Comparison of ENCODE assay signal across 1 cellular context in the genomic region with DNA sequence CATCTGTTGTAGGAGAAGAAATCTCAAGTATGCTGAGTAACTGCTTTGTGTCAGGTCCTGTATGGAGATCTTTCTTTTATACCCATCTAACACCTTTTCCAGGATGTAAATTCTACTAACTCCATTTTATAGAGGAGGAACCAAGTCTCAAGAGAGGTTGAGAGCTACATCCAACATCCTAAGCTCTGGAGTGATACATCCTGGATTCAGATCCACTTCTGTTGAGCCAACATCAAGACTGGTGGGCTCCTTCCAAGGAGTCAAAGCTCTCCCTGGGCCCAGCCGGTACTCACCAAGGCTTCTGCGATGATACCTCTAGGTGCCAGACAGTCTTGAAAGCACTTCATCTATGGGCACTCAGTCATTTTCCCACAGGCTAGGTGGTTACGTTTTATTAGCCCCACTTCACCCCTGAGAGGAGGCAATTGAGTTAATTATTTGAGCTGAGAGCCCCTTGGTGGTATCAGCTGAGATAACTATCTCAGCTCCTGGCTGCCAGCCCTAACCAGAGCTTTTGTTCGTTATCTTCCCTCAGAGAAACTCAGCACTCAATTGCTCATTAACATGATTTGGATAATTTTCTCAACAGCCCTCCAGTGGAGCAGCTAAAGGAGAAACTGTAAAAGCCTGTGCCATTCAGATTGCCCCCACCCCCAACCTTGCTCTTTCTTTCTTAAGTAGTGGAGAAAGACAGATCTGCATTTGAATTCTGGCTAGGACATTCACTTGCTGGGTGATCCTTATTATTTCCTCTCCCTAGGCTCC.
TF ChIP-seq lines count a peak whose summit lies in the region.

No MANE protein-coding gene starts in this region.

TF ChIP-seq in HEK293, 187 proteins besides CTCF, POLR2A, EP300 and RAD21 (continued from another document and continues in another):
- TF ChIP-seq SCRT1 (tag by site-specific recombination; IDR thresholded peaks at IDR 0.05; ENCODE audit: borderline replicate concordance) (0 out of 2 replicates have a peak, but pooled peaks have one; percentile 56), ZSCAN30 (tag by site-specific recombination; IDR thresholded peaks at IDR 0.05) (peak; percentile 91), HOXD13 (CRISPR knock-in tag; IDR thresholded peaks at IDR 0.05; ENCODE audit: borderline replicate concordance) (peak; percentile 74), TRIM28 (IDR thresholded peaks at IDR 0.05; ENCODE audit: borderline replicate concordance, low read length) (peak; percentile 88), ZNF354C (tag by site-specific recombination; IDR thresholded peaks at IDR 0.05; ENCODE audit: borderline replicate concordance, low read depth) (no peak), ZBTB1 (tag by site-specific recombination; IDR thresholded peaks at IDR 0.05) (no peak), REPIN1 (tag by site-specific recombination; IDR thresholded peaks at IDR 0.05; ENCODE audit: low read depth) (peak; percentile 37; the same call in 1 of the 2 replicates), ZBTB48 (tag by site-specific recombination; IDR thresholded peaks at IDR 0.05) (peak; percentile 73), GFI1B (tag by site-specific recombination; IDR thresholded peaks at IDR 0.05) (peak; percentile 83), ZFP3 (tag by site-specific recombination; IDR thresholded peaks at IDR 0.05; ENCODE audit: low read depth) (no peak), ZNF366 (tag by site-specific recombination; conservative IDR thresholded peaks at IDR 0.05) (peak; percentile 34), BCL11A (tag by site-specific recombination; IDR thresholded peaks at IDR 0.05; ENCODE audit: low read depth) (peak; percentile 88), ZNF404 (tag by site-specific recombination; IDR thresholded peaks at IDR 0.05) (no peak), ZNF23 (tag by site-specific recombination; IDR thresholded peaks at IDR 0.05; ENCODE audit: borderline replicate concordance) (no peak), ZFP69B (tag by site-specific recombination; IDR thresholded peaks at IDR 0.05) (peak; percentile 69), ZNF560 (tag by site-specific recombination; IDR thresholded peaks at IDR 0.05; ENCODE audit: borderline replicate concordance) (no peak), ZNF114 (tag by site-specific recombination; IDR thresholded peaks at IDR 0.05) (no peak), ZNF768 (tag by site-specific recombination; IDR thresholded peaks at IDR 0.05) (no peak), ZNF791 (tag by site-specific recombination; IDR thresholded peaks at IDR 0.05) (no peak), ZNF544 (tag by site-specific recombination; IDR thresholded peaks at IDR 0.05) (no peak), ZNF433 (tag by site-specific recombination; IDR thresholded peaks at IDR 0.05; ENCODE audit: low read depth) (no peak), ZNF416 (tag by site-specific recombination; IDR thresholded peaks at IDR 0.05) (no peak), ZNF211 (tag by site-specific recombination; IDR thresholded peaks at IDR 0.05; ENCODE audit: low read depth) (no peak), OSR2 (tag by site-specific recombination; IDR thresholded peaks at IDR 0.05) (peak; percentile 100), ZFP37 (tag by site-specific recombination; IDR thresholded peaks at IDR 0.05) (no peak), ZNF529 (tag by site-specific recombination; IDR thresholded peaks at IDR 0.05; ENCODE audit: insufficient replicate concordance) (no peak), YY1 (tag by site-specific recombination; IDR thresholded peaks at IDR 0.05) (no peak), ZNF302 (tag by site-specific recombination; IDR thresholded peaks at IDR 0.05; ENCODE audit: low read depth) (no peak), ZNF549 (tag by site-specific recombination; IDR thresholded peaks at IDR 0.05) (no peak), ZNF624 (tag by site-specific recombination; IDR thresholded peaks at IDR 0.05) (no peak), KLF1 (tag by site-specific recombination; IDR thresholded peaks at IDR 0.05) (no peak), ZNF341 (tag by site-specific recombination; IDR thresholded peaks at IDR 0.05; ENCODE audit: low read depth) (peak; percentile 91), ZFP41 (tag by site-specific recombination; IDR thresholded peaks at IDR 0.05; ENCODE audit: borderline replicate concordance) (no peak), ZNF175 (tag by site-specific recombination; IDR thresholded peaks at IDR 0.05) (no peak), ZBTB20 (tag by site-specific recombination; IDR thresholded peaks at IDR 0.05) (peak; percentile 63), ZNF133 (tag by site-specific recombination; IDR thresholded peaks at IDR 0.05) (no peak), ZNF48 (tag by site-specific recombination; IDR thresholded peaks at IDR 0.05) (no peak), ZNF223 (tag by site-specific recombination; IDR thresholded peaks at IDR 0.05) (no peak), ZNF10 (tag by site-specific recombination; IDR thresholded peaks at IDR 0.05) (peak; percentile 80), SCRT2 (tag by site-specific recombination; IDR thresholded peaks at IDR 0.05) (no peak), ZNF621 (tag by site-specific recombination; IDR thresholded peaks at IDR 0.05) (no peak), MYNN (tag by site-specific recombination; IDR thresholded peaks at IDR 0.05; ENCODE audit: borderline replicate concordance) (no peak), ZNF169 (tag by site-specific recombination; IDR thresholded peaks at IDR 0.05) (no peak), ZNF274 (IDR thresholded peaks at IDR 0.05; ENCODE audit: low read length) (no peak), ZNF274 (tag by site-specific recombination; IDR thresholded peaks at IDR 0.05; ENCODE audit: borderline replicate concordance) (no peak), ZNF138 (tag by site-specific recombination; IDR thresholded peaks at IDR 0.05; ENCODE audit: borderline replicate concordance) (no peak), ZNF600 (tag by site-specific recombination; IDR thresholded peaks at IDR 0.05) (0 out of 2 replicates have a peak, but pooled peaks have one; percentile 35)
- TF ChIP-seq, protein P1, sequence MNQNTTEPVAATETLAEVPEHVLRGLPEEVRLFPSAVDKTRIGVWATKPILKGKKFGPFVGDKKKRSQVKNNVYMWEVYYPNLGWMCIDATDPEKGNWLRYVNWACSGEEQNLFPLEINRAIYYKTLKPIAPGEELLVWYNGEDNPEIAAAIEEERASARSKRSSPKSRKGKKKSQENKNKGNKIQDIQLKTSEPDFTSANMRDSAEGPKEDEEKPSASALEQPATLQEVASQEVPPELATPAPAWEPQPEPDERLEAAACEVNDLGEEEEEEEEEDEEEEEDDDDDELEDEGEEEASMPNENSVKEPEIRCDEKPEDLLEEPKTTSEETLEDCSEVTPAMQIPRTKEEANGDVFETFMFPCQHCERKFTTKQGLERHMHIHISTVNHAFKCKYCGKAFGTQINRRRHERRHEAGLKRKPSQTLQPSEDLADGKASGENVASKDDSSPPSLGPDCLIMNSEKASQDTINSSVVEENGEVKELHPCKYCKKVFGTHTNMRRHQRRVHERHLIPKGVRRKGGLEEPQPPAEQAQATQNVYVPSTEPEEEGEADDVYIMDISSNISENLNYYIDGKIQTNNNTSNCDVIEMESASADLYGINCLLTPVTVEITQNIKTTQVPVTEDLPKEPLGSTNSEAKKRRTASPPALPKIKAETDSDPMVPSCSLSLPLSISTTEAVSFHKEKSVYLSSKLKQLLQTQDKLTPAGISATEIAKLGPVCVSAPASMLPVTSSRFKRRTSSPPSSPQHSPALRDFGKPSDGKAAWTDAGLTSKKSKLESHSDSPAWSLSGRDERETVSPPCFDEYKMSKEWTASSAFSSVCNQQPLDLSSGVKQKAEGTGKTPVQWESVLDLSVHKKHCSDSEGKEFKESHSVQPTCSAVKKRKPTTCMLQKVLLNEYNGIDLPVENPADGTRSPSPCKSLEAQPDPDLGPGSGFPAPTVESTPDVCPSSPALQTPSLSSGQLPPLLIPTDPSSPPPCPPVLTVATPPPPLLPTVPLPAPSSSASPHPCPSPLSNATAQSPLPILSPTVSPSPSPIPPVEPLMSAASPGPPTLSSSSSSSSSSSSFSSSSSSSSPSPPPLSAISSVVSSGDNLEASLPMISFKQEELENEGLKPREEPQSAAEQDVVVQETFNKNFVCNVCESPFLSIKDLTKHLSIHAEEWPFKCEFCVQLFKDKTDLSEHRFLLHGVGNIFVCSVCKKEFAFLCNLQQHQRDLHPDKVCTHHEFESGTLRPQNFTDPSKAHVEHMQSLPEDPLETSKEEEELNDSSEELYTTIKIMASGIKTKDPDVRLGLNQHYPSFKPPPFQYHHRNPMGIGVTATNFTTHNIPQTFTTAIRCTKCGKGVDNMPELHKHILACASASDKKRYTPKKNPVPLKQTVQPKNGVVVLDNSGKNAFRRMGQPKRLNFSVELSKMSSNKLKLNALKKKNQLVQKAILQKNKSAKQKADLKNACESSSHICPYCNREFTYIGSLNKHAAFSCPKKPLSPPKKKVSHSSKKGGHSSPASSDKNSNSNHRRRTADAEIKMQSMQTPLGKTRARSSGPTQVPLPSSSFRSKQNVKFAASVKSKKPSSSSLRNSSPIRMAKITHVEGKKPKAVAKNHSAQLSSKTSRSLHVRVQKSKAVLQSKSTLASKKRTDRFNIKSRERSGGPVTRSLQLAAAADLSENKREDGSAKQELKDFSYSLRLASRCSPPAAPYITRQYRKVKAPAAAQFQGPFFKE (tag by site-specific recombination; IDR thresholded peaks at IDR 0.05; ENCODE audit: borderline replicate concordance), result no peak
- TF ChIP-seq, protein P2, sequence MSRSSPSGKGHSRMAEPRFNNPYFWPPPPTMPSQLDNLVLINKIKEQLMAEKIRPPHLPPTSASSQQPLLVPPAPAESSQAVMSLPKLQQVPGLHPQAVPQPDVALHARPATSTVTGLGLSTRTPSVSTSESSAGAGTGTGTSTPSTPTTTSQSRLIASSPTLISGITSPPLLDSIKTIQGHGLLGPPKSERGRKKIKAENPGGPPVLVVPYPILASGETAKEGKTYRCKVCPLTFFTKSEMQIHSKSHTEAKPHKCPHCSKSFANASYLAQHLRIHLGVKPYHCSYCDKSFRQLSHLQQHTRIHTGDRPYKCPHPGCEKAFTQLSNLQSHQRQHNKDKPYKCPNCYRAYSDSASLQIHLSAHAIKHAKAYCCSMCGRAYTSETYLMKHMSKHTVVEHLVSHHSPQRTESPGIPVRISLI (tag by site-specific recombination; IDR thresholded peaks at IDR 0.05), result no peak
- TF ChIP-seq, protein P3, sequence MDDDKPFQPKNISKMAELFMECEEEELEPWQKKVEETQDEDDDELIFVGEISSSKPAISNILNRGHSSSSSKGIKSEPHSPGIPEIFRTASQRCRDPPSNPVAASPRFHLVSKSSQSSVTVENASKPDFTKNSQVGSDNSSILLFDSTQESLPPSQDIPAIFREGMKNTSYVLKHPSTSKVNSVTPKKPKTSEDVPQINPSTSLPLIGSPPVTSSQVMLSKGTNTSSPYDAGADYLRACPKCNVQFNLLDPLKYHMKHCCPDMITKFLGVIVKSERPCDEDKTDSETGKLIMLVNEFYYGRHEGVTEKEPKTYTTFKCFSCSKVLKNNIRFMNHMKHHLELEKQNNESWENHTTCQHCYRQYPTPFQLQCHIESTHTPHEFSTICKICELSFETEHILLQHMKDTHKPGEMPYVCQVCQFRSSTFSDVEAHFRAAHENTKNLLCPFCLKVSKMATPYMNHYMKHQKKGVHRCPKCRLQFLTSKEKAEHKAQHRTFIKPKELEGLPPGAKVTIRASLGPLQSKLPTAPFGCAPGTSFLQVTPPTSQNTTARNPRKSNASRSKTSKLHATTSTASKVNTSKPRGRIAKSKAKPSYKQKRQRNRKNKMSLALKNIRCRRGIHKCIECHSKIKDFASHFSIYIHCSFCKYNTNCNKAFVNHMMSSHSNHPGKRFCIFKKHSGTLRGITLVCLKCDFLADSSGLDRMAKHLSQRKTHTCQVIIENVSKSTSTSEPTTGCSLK (tag by site-specific recombination; IDR thresholded peaks at IDR 0.05), result no peak
- TF ChIP-seq, protein P4, sequence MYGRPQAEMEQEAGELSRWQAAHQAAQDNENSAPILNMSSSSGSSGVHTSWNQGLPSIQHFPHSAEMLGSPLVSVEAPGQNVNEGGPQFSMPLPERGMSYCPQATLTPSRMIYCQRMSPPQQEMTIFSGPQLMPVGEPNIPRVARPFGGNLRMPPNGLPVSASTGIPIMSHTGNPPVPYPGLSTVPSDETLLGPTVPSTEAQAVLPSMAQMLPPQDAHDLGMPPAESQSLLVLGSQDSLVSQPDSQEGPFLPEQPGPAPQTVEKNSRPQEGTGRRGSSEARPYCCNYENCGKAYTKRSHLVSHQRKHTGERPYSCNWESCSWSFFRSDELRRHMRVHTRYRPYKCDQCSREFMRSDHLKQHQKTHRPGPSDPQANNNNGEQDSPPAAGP (tag by site-specific recombination; IDR thresholded peaks at IDR 0.05), result no peak
- TF ChIP-seq, protein P5, sequence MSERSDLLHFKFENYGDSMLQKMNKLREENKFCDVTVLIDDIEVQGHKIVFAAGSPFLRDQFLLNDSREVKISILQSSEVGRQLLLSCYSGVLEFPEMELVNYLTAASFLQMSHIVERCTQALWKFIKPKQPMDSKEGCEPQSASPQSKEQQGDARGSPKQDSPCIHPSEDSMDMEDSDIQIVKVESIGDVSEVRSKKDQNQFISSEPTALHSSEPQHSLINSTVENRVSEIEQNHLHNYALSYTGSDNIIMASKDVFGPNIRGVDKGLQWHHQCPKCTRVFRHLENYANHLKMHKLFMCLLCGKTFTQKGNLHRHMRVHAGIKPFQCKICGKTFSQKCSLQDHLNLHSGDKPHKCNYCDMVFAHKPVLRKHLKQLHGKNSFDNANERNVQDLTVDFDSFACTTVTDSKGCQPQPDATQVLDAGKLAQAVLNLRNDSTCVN (tag by site-specific recombination; optimal IDR thresholded peaks at IDR 0.05), result no peak
- TF ChIP-seq, protein P6, sequence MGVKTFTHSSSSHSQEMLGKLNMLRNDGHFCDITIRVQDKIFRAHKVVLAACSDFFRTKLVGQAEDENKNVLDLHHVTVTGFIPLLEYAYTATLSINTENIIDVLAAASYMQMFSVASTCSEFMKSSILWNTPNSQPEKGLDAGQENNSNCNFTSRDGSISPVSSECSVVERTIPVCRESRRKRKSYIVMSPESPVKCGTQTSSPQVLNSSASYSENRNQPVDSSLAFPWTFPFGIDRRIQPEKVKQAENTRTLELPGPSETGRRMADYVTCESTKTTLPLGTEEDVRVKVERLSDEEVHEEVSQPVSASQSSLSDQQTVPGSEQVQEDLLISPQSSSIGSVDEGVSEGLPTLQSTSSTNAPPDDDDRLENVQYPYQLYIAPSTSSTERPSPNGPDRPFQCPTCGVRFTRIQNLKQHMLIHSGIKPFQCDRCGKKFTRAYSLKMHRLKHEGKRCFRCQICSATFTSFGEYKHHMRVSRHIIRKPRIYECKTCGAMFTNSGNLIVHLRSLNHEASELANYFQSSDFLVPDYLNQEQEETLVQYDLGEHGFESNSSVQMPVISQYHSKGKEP (tag by site-specific recombination; IDR thresholded peaks at IDR 0.05), result peak; percentile 80
- TF ChIP-seq, protein P7, sequence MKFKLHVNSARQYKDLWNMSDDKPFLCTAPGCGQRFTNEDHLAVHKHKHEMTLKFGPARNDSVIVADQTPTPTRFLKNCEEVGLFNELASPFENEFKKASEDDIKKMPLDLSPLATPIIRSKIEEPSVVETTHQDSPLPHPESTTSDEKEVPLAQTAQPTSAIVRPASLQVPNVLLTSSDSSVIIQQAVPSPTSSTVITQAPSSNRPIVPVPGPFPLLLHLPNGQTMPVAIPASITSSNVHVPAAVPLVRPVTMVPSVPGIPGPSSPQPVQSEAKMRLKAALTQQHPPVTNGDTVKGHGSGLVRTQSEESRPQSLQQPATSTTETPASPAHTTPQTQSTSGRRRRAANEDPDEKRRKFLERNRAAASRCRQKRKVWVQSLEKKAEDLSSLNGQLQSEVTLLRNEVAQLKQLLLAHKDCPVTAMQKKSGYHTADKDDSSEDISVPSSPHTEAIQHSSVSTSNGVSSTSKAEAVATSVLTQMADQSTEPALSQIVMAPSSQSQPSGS (tag by site-specific recombination; IDR thresholded peaks at IDR 0.05; ENCODE audit: low read depth), result 0 out of 2 replicates have a peak, but pooled peaks have one; percentile 26
